18 cellular contexts compared by ENCODE assay signal in genomic region chr18:75130591-75131274, GRCh38.
A peak's percentile ranks its signal among the peaks of the same experiment; 100 is the strongest.
DNase-seq lines count a peak whose midpoint lies in the region; ATAC-seq and TF ChIP-seq lines count a peak whose summit lies in the region.
"Had no signal": no experiment of that assay in that cellular context is flagged by ENCODE, and none has a peak within 500 bp of the region (broad histone marks: within the 10 kb centered on the region; RNA-seq: fewer than 3 reads in every experiment).

No MANE protein-coding gene starts in this region.

- DNase-seq in heart right ventricle: no peak
- DNase-seq in left cardiac atrium: no peak
- DNase-seq in choroid plexus epithelial cell (ENCODE audit: low read depth): peak; percentile 16
- DNase-seq in myocyte (ENCODE audit: low read depth): peak; percentile 25
- peak; percentile 31 to 37 for DNase-seq in vagina (ENCODE audit: extremely low spot score in 2 of 2)
- no peak for DNase-seq in occipital lobe (lab: John Stamatoyannopoulos, UW)
- no peak for DNase-seq in T-helper 9 cell
- no peak for DNase-seq in superior temporal gyrus (ENCODE audit: extremely low spot score)
- DNase-seq: activated CD4-positive, alpha-beta memory T cell treated with anti-CD3 and anti-CD28 coated beads for 36 hours; activated gamma-delta T cell treated with Interleukin-2 at 50 U/mL for 16 hours; kidney; naive B cell; NCI-H1436; NCI-H446 treated with DMSO at 0.1 percent for 48 hours; upper lobe of right lung had no signal

- H3K4me3 ChIP-seq in heart right ventricle (peak overlapping the region in 5 of 10 donors; percentile 20 to 35 (median 30)), choroid plexus epithelial cell (ENCODE audit: low read depth, low read length) (no peak overlapping the region), vagina (peak overlapping the region; percentile 29 to 35)
- H3K4me3 ChIP-seq: K562, Peyer's patch, upper lobe of right lung had no signal

- H3K9me3 ChIP-seq in heart right ventricle (no peaks in the 10 kb centered on the region), vagina (no peaks in the 10 kb centered on the region)
- H3K9me3 ChIP-seq: gastroesophageal sphincter, Peyer's patch, upper lobe of right lung had no signal

- no peaks in the 10 kb centered on the region for H3K4me1 ChIP-seq in heart right ventricle
- no peaks in the 10 kb centered on the region for H3K4me1 ChIP-seq in vagina
- H3K4me1 ChIP-seq: upper lobe of right lung had no signal

- ATAC-seq in heart right ventricle (no peak), left cardiac atrium (no peak)
- ATAC-seq: gastroesophageal sphincter, K562, upper lobe of right lung had no signal

- peaks cover 0 to 6% (median 0%) of the 10 kb centered on the region in 7 donors for H3K27me3 ChIP-seq in heart right ventricle
- no peaks in the 10 kb centered on the region for H3K27me3 ChIP-seq in vagina
- H3K27me3 ChIP-seq: gastroesophageal sphincter, Peyer's patch, upper lobe of right lung had no signal

- peak in 6 of 9 donors; percentile 19 to 46 (median 34) for TF ChIP-seq CTCF in heart right ventricle (IDR thresholded peaks at IDR 0.05)
- TF ChIP-seq CTCF in choroid plexus epithelial cell (conservative IDR thresholded peaks at IDR 0.05; ENCODE audit: low read depth, low read length): peak; percentile 50
- no peak for TF ChIP-seq CTCF in vagina (IDR thresholded peaks at IDR 0.05)

- intact Hi-C loops in heart right ventricle (cut with DNase I) (no loop called here), left cardiac atrium (cut with DNase I) (no loop called here), vagina (cut with DNase I) (no loop called here)

- H3K27ac ChIP-seq in heart right ventricle: no peak overlapping the region
- H3K27ac ChIP-seq in vagina: no peak overlapping the region
- H3K27ac ChIP-seq: gastroesophageal sphincter, Peyer's patch, upper lobe of right lung had no signal

- 81 to 87% methylated on average over 13 of the region's 13 CpGs for WGBS in heart right ventricle, 2 donors

- H3K36me3 ChIP-seq in heart right ventricle: no peaks in the 10 kb centered on the region
- H3K36me3 ChIP-seq in vagina: no peaks in the 10 kb centered on the region
- H3K36me3 ChIP-seq: gastroesophageal sphincter, Peyer's patch, upper lobe of right lung had no signal

- no peak for TF ChIP-seq POLR2A in vagina (IDR thresholded peaks at IDR 0.05)

Comparison
In these comparisons a context has a peak if more than half of its experiments do, and no peak if none do; other contexts are left out.
1. DNase-seq: peak in choroid plexus epithelial cell (single experiment), myocyte (single experiment) and vagina (2 of 2); none in heart right ventricle (0 of 2), left cardiac atrium (single experiment), occipital lobe (single experiment), T-helper 9 cell (single experiment) and superior temporal gyrus (single experiment).
2. CTCF ChIP-seq: peak in heart right ventricle (6 of 9) and choroid plexus epithelial cell (single experiment); none in vagina (0 of 3).